21 cellular contexts compared by ENCODE assay signal in genomic region chr10:27687326-27687725, GRCh38. TPM values are rescaled to one million over a fixed set of nuclear protein-coding genes. Genes with fewer than 3 reads are reported as not detected.
DNase-seq lines count a peak whose midpoint lies in the region; ATAC-seq, FAIRE-seq and TF ChIP-seq lines count a peak whose summit lies in the region.
"Had no signal": no experiment of that assay in that cellular context is flagged by ENCODE, and none has a peak within 500 bp of the region (broad histone marks: within the 10 kb centered on the region; RNA-seq: fewer than 3 reads in every experiment).

No MANE protein-coding gene starts in this region.

- peak; percentile 15 for FAIRE-seq in endothelial cell of umbilical vein (lab: Jason Lieb, UNC)
- FAIRE-seq: G401.6, GM18507, HTR-8/SVneo had no signal

- BruUV-seq in endothelial cell of umbilical vein (replicated peaks; lab: Mats Ljungman, UMichigan) = no TSS peak

- no peaks in the 10 kb centered on the region for H3K9me3 ChIP-seq in Loucy (ENCODE audit: insufficient read depth, low read depth, low read length)
- H3K9me3 ChIP-seq in endothelial cell of umbilical vein (replicated peaks; ENCODE audit: control insufficient read depth, insufficient read depth, low read length) = no peaks in the 10 kb centered on the region
- H3K9me3 ChIP-seq in thoracic aorta = no peaks in the 10 kb centered on the region
- H3K9me3 ChIP-seq: BE2C, SJSA1 had no signal

- POLR2A ChIA-PET in endothelial cell of umbilical vein (lab: Charles Lee) = no interaction called here

- H3K4me2 ChIP-seq in Loucy (ENCODE audit: low read depth, low read length, poor library complexity, severe bottlenecking) (peak overlapping the region; percentile 47), endothelial cell of umbilical vein (ENCODE audit: insufficient read depth, low read length) (no peak overlapping the region)
- H3K4me2 ChIP-seq: PC-9 had no signal

- H3K9me2 ChIP-seq in Loucy (replicated peaks; ENCODE audit: low read depth, low read length) = no peaks in the 10 kb centered on the region

- TF ChIP-seq CTCF in Loucy (conservative IDR thresholded peaks at IDR 0.05; ENCODE audit: low read length) = no peak
- no peak for TF ChIP-seq CTCF in endothelial cell of umbilical vein (IDR thresholded peaks at IDR 0.05; ENCODE audit: extremely low read depth in 1 of 2, insufficient read depth in 1 of 2, low read depth in 1 of 2, low read length in 2 of 2)
- TF ChIP-seq CTCF in thoracic aorta (IDR thresholded peaks at IDR 0.05) = no peak
- no peak for TF ChIP-seq CTCF in GM13977 (IDR thresholded peaks at IDR 0.05; ENCODE audit: extremely low read depth, insufficient read depth, missing control alignments)

- H3K9ac ChIP-seq in Loucy (ENCODE audit: low read depth, low read length, poor library complexity, severe bottlenecking) (no peak overlapping the region), endothelial cell of umbilical vein (replicated peaks; ENCODE audit: extremely low read depth, insufficient read depth, low read length) (no peak overlapping the region)

- in situ Hi-C loops in GM13977 (cut with MboI; ENCODE audit: low pct_unique_long_range_greater_than_20kb, low sequenced_read_pairs, unreplicated experiment) = no loop called here

- H4K20me1 ChIP-seq in Loucy (ENCODE audit: insufficient read depth, low read length, poor library complexity, severe bottlenecking) (no peaks in the 10 kb centered on the region), endothelial cell of umbilical vein (replicated peaks; ENCODE audit: control insufficient read depth, extremely low read depth, insufficient read depth, low read length) (no peaks in the 10 kb centered on the region)

- no peaks in the 10 kb centered on the region for H3K79me2 ChIP-seq in Loucy (ENCODE audit: insufficient read depth, low read length)
- H3K79me2 ChIP-seq in endothelial cell of umbilical vein (ENCODE audit: control insufficient read depth, insufficient read depth, low read length) = no peaks in the 10 kb centered on the region

- H3K27ac ChIP-seq in endothelial cell of umbilical vein (ENCODE audit: insufficient read depth, low read depth, low read length) (no peak overlapping the region), thoracic aorta (no peak overlapping the region)
- H3K27ac ChIP-seq: PC-9, SJSA1 had no signal

- dilution Hi-C loops in endothelial cell of umbilical vein (cut with MboI; ENCODE audit: extremely low pct_ligation_motif_present, low sequenced_read_pairs) = no loop called here

- H3K4me1 ChIP-seq in Loucy (ENCODE audit: insufficient read depth, low read length, poor library complexity, severe bottlenecking) = peaks cover 6% of the 10 kb centered on the region
- no peaks in the 10 kb centered on the region for H3K4me1 ChIP-seq in endothelial cell of umbilical vein (ENCODE audit: control insufficient read depth, extremely low read depth, insufficient read depth, low read length)
- peaks cover 3 to 15% of the 10 kb centered on the region in 2 donors for H3K4me1 ChIP-seq in thoracic aorta (ENCODE audit: control insufficient read depth in 1 of 2, low read depth in 2 of 2)
- H3K4me1 ChIP-seq: BE2C had no signal

- no peak overlapping the region for H3K4me3 ChIP-seq in Loucy (ENCODE audit: low read length, poor library complexity, severe bottlenecking)
- H3K4me3 ChIP-seq in endothelial cell of umbilical vein (replicated peaks in 1 of 3; ENCODE audit: insufficient read depth in 1 of 3, low read depth in 1 of 3, low read length in 3 of 3) = no peak overlapping the region
- peak overlapping the region; percentile 18 for H3K4me3 ChIP-seq in thoracic aorta
- H3K4me3 ChIP-seq: PC-9, SJSA1 had no signal

- no peaks in the 10 kb centered on the region for H3K36me3 ChIP-seq in Loucy (ENCODE audit: insufficient read depth, low read length)
- no peaks in the 10 kb centered on the region for H3K36me3 ChIP-seq in endothelial cell of umbilical vein (ENCODE audit: control insufficient read depth in 2 of 2, extremely low read depth in 1 of 2, insufficient read depth in 2 of 2, low read length in 2 of 2)
- no peaks in the 10 kb centered on the region for H3K36me3 ChIP-seq in thoracic aorta
- H3K36me3 ChIP-seq: BE2C, SJSA1 had no signal

- CTCF ChIA-PET in endothelial cell of umbilical vein (lab: Charles Lee) = interaction anchor here (0.9 to 2.1 kb wide), 8 partner anchors 8 to 554 kb away, joined by 3 to 13 read pairs (median 4); no protein-coding TSS in a partner anchor

- ATAC-seq in thoracic aorta (ENCODE audit: insufficient number of reproducible peaks, low FRiP score, low read depth) (no peak), GM21367 (IDR thresholded peaks at IDR 0.05; ENCODE audit: unreplicated experiment) (no peak)

- TF ChIP-seq POLR2A in endothelial cell of umbilical vein (IDR thresholded peaks at IDR 0.05; ENCODE audit: low read depth, low read length) = no peak

- H2AFZ ChIP-seq in Loucy (ENCODE audit: low read length) (peak overlapping the region; percentile 66), endothelial cell of umbilical vein (ENCODE audit: low read depth, low read length) (no peak overlapping the region)
- H2AFZ ChIP-seq: PC-9 had no signal

- no peaks in the 10 kb centered on the region for H3K9me1 ChIP-seq in endothelial cell of umbilical vein (replicated peaks; ENCODE audit: control insufficient read depth, extremely low read depth, insufficient read depth, low read length)

- DNase-seq in ELR (ENCODE audit: low read depth) (peak; percentile 57), endothelial cell of umbilical vein (ENCODE audit: low read depth, low spot score) (peak; percentile 41), thoracic aorta (ENCODE audit: low spot score) (no peak), epidermal melanocyte (ENCODE audit: insufficient read length, low spot score) (no peak), GM13977 (ENCODE audit: low spot score) (no peak)
- DNase-seq: BE2C; Calu3; CD4-positive, alpha-beta T cell; DMS53; H9; NCI-H146; NCI-H2081; NCI-H510A; NCI-H82; PC-9 had no signal

- no peaks in the 10 kb centered on the region for H3F3A ChIP-seq in Loucy (ENCODE audit: low read depth)

- intact Hi-C loops in endothelial cell of umbilical vein (cut with micrococcal nuclease) = no loop called here

- no peaks in the 10 kb centered on the region for H3K27me3 ChIP-seq in Loucy (ENCODE audit: insufficient read depth, low read length, poor library complexity, severe bottlenecking)
- no peaks in the 10 kb centered on the region for H3K27me3 ChIP-seq in endothelial cell of umbilical vein (ENCODE audit: control insufficient read depth in 2 of 2, insufficient read depth in 2 of 2, low read length in 2 of 2)
- no peaks in the 10 kb centered on the region for H3K27me3 ChIP-seq in thoracic aorta (replicated peaks; ENCODE audit: insufficient read depth)
- H3K27me3 ChIP-seq: BE2C, SJSA1 had no signal

TF ChIP-seq in endothelial cell of umbilical vein, 7 proteins besides CTCF, POLR2A, EP300 and RAD21:
- TF ChIP-seq EZH2 (IDR thresholded peaks at IDR 0.05; ENCODE audit: borderline replicate concordance, low read depth, low read length, severe bottlenecking) (no peak), POLR2AphosphoS5 (IDR thresholded peaks at IDR 0.05; ENCODE audit: insufficient read depth, low read depth, low read length) (no peak), GATA2 (IDR thresholded peaks at IDR 0.05; ENCODE audit: insufficient read depth, insufficient read length, low read depth, low read length) (no peak), JUN (IDR thresholded peaks at IDR 0.05; ENCODE audit: borderline replicate concordance, insufficient read depth, insufficient read length, low read depth) (no peak), MYC (IDR thresholded peaks at IDR 0.05; ENCODE audit: low read depth, low read length) (no peak)

RNA-seq across cellular contexts. Expression of gene MKX, which starts 58.3 kb away (rescaled TPM):
- total RNA-seq in endothelial cell of umbilical vein = not detected in 2 replicates
- polyA plus RNA-seq in endothelial cell of umbilical vein = not detected in 2 replicates
- polyA plus RNA-seq in endothelial cell of umbilical vein (2011; cell fraction: cytosol; rRNA removed) = 0.04 TPM in 1 of 2 replicates, not detected in the other
- 0.11 TPM in 1 of 2 replicates, not detected in the other for polyA plus RNA-seq in endothelial cell of umbilical vein (2011; cell fraction: nucleus; rRNA removed)
- polyA plus RNA-seq in endothelial cell of umbilical vein (2012) = not detected in 2 replicates
- polyA minus RNA-seq in endothelial cell of umbilical vein = not detected in 2 replicates
- polyA minus RNA-seq in endothelial cell of umbilical vein (2011; cell fraction: cytosol; rRNA and poly(A)+ RNA removed) = not detected
- not detected in 2 replicates for polyA minus RNA-seq in endothelial cell of umbilical vein (2011; cell fraction: nucleus; rRNA and poly(A)+ RNA removed)
- total RNA-seq in thoracic aorta = 1 to 10 TPM; 2.7 to 8.4 TPM
- total RNA-seq: CD4-positive, alpha-beta T cell; PC-9; SJSA1 had no signal

Comparison
In these comparisons a context has a peak if more than half of its experiments do, and no peak if none do; other contexts are left out.
1. DNase-seq: peak in ELR (single experiment) and endothelial cell of umbilical vein (single experiment); none in thoracic aorta (single experiment), epidermal melanocyte (single experiment) and GM13977 (single experiment).